ENCODE assay signal across 29 cellular contexts in the genomic region with DNA sequence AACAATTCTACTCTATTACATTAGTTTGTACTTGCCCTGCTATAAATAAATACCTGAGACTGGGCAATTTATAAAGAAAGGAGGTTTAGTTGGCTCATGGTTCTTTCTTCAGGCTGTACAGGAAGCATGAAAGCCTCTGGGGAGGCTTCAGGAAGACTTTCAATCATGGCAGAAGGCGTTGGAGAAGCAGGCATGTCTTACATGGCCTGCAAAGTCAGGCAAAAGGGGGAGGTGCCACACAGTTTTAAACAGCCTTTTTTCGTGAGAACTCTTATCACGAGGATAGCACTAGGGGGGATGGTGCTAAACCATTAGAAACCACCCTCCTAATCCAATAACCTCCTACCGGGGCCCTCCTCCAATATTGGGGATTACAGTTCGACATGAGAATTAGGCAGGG.
"Had no signal": no experiment of that assay in that cellular context is flagged by ENCODE, and none has a peak within 500 bp of the region (broad histone marks: within the 10 kb centered on the region; RNA-seq: fewer than 3 reads in every experiment).

No MANE protein-coding gene starts in this region.

- H3K4me3 ChIP-seq: coronary artery, dorsolateral prefrontal cortex, right atrium auricular region, smooth muscle cell, suprapubic skin, tibial artery had no signal

- H3K36me3 ChIP-seq: tibial artery had no signal

- H3K4me1 Mint-ChIP-seq: mesothelial cell of epicardium had no signal

- H3K9me3 Mint-ChIP-seq: activated CD4-positive, alpha-beta memory T cell treated with anti-CD3 and anti-CD28 coated beads, Interleukin-2, amount 10 ng/mL, durations not matched to agents 7 days and 5 days; activated CD4-positive, alpha-beta T cell treated with anti-CD3 and anti-CD28 coated beads, Interleukin-2, amount 10 ng/mL, durations not matched to agents 24 days and 14 days; T-cell had no signal

- DNase-seq: activated CD4-positive, alpha-beta memory T cell treated with anti-CD3 and anti-CD28 coated beads, Interleukin-2, amount 10 ng/mL, durations not matched to agents 7 days and 5 days; activated CD4-positive, alpha-beta T cell treated with anti-CD3 and anti-CD28 coated beads, Interleukin-2, amount 10 ng/mL, durations not matched to agents 24 days and 14 days; activated naive CD4-positive, alpha-beta T cell; activated naive CD8-positive, alpha-beta T cell treated with anti-CD3 and anti-CD28 coated beads for 36 hours; activated T-cell treated with anti-CD3 and anti-CD28 coated beads, Interleukin-2, amount 50 U/mL, for 48 hours; brain microvascular endothelial cell; dorsolateral prefrontal cortex; foreskin fibroblast; head of caudate nucleus; hippocampal formation; kidney; left colon; mammary epithelial cell; naive B cell; nucleus accumbens; stimulated activated CD4-positive, alpha-beta T cell treated with anti-CD3 and anti-CD28 coated beads, Interleukin-1b, Interleukin-23, amount 100 ng/mL, for 48 hours; stimulated activated naive CD4-positive, alpha-beta T cell; T-cell; tibial artery had no signal

- H3K27ac Mint-ChIP-seq: activated CD4-positive, alpha-beta memory T cell treated with anti-CD3 and anti-CD28 coated beads, Interleukin-2, amount 10 ng/mL, durations not matched to agents 7 days and 5 days; activated CD4-positive, alpha-beta T cell treated with anti-CD3 and anti-CD28 coated beads, Interleukin-2, amount 10 ng/mL, durations not matched to agents 24 days and 14 days; activated naive CD8-positive, alpha-beta T cell treated with anti-CD3 and anti-CD28 coated beads for 36 hours; mesothelial cell of epicardium had no signal

- H3K9me3 ChIP-seq: right atrium auricular region, suprapubic skin, tibial artery had no signal

- H3K27me3 ChIP-seq: brain microvascular endothelial cell, dorsolateral prefrontal cortex, right atrium auricular region, suprapubic skin, tibial artery had no signal

- H3K27ac ChIP-seq: brain microvascular endothelial cell, coronary artery, dorsolateral prefrontal cortex, parathyroid adenoma, right atrium auricular region, suprapubic skin, tibial artery, VCaP had no signal

- H3K9ac ChIP-seq: parathyroid adenoma had no signal

- ATAC-seq: activated CD4-positive, CD25-positive, alpha-beta regulatory T cell treated with anti-CD3 and anti-CD28 coated beads, Interleukin-2, amount 50 U/mL, for 24 hours; esophagus mucosa; left colon; T-cell had no signal

- H3K27me3 Mint-ChIP-seq: activated CD4-positive, alpha-beta memory T cell treated with anti-CD3 and anti-CD28 coated beads, Interleukin-2, amount 10 ng/mL, durations not matched to agents 7 days and 5 days; activated CD4-positive, alpha-beta T cell treated with anti-CD3 and anti-CD28 coated beads, Interleukin-2, amount 10 ng/mL, durations not matched to agents 24 days and 14 days; activated naive CD8-positive, alpha-beta T cell treated with anti-CD3 and anti-CD28 coated beads for 36 hours; naive B cell; T-cell had no signal

- H3K4me3 Mint-ChIP-seq: activated CD4-positive, alpha-beta memory T cell treated with anti-CD3 and anti-CD28 coated beads, Interleukin-2, amount 10 ng/mL, durations not matched to agents 7 days and 5 days; activated CD4-positive, alpha-beta T cell treated with anti-CD3 and anti-CD28 coated beads, Interleukin-2, amount 10 ng/mL, durations not matched to agents 24 days and 14 days; activated naive CD8-positive, alpha-beta T cell treated with anti-CD3 and anti-CD28 coated beads for 36 hours; mesothelial cell of epicardium; neural crest cell; T-cell had no signal
